In genomic region chr6:3751019-3751729, GRCh38 we compare ENCODE assay signal across 8 cellular contexts. TPM values are rescaled to one million over a fixed set of nuclear protein-coding genes. Genes with fewer than 3 reads are reported as not detected.
A peak's percentile ranks its signal among the peaks of the same experiment; 100 is the strongest.
DNase-seq lines count a peak whose midpoint lies in the region; ATAC-seq and TF ChIP-seq lines count a peak whose summit lies in the region.

PXDC1 (minus strand) TSS chr6:3751713; CDS start chr6:3751531, 182 bp downstream.

- H3K4me1 ChIP-seq in thymus (ENCODE audit: control insufficient read depth, insufficient read depth, low read length): peaks cover 3% of the 10 kb centered on the region

- peak within 1 kb of the TSS; percentile 58 for H3K4me3 ChIP-seq in thymus (ENCODE audit: low read length)

- H3K9me3 ChIP-seq in T-helper 17 cell (ENCODE audit: control insufficient read depth, low read length, poor library complexity, severe bottlenecking) (no peaks in the 10 kb centered on the region), thymus (ENCODE audit: control insufficient read depth) (no peaks in the 10 kb centered on the region)

- under 1% methylated on average over 94 of the region's 94 CpGs for WGBS in thymus

- peaks cover 64% of the 10 kb centered on the region for H3K27me3 ChIP-seq in thymus (ENCODE audit: control insufficient read depth, insufficient read depth)

- in situ Hi-C loops in GM13977 (cut with MboI; ENCODE audit: low pct_unique_long_range_greater_than_20kb, low sequenced_read_pairs, unreplicated experiment): no loop called here

- ATAC-seq in T-helper 17 cell (peak; percentile 51), GM21576 (IDR thresholded peaks at IDR 0.05; ENCODE audit: unreplicated experiment) (no peak)

- H3K27ac Mint-ChIP-seq in HFFc6: peak within 1 kb of the TSS; percentile 90
- peak within 1 kb of the TSS; percentile 29 for H3K27ac Mint-ChIP-seq in T-helper 17 cell
- peak within 1 kb of the TSS; percentile 91 for H3K27ac Mint-ChIP-seq in mesothelial cell of epicardium

- H3K9me3 Mint-ChIP-seq in HFFc6 (no peaks in the 10 kb centered on the region), mesothelial cell of epicardium (no peaks in the 10 kb centered on the region)

- TF ChIP-seq CTCF in GM13977 (IDR thresholded peaks at IDR 0.05; ENCODE audit: extremely low read depth, insufficient read depth, missing control alignments) (no peak), HFFc6 (IDR thresholded peaks at IDR 0.05) (no peak), mesothelial cell of epicardium (IDR thresholded peaks at IDR 0.05; ENCODE audit: unreplicated experiment) (no peak)

- H3K27me3 Mint-ChIP-seq in HFFc6 (ENCODE audit: insufficient read depth) (peaks cover 7% of the 10 kb centered on the region), T-helper 17 cell (peaks cover 8% of the 10 kb centered on the region), mesothelial cell of epicardium (ENCODE audit: low read depth) (no peaks in the 10 kb centered on the region)

- peak within 1 kb of the TSS; percentile 96 for H3K4me3 Mint-ChIP-seq in HFFc6
- H3K4me3 Mint-ChIP-seq in T-helper 17 cell: peak within 1 kb of the TSS; percentile 87
- H3K4me3 Mint-ChIP-seq in mesothelial cell of epicardium: peak within 1 kb of the TSS; percentile 70

- H3K27ac ChIP-seq in thymus (ENCODE audit: low read depth): peak within 1 kb of the TSS; percentile 72

- H3K36me3 Mint-ChIP-seq in HFFc6 (ENCODE audit: low read depth) (peaks cover 20% of the 10 kb centered on the region), T-helper 17 cell (ENCODE audit: low read depth) (no peaks in the 10 kb centered on the region), mesothelial cell of epicardium (no peaks in the 10 kb centered on the region)

- H3K4me1 Mint-ChIP-seq in HFFc6 (ENCODE audit: low read depth) (peaks cover 62% of the 10 kb centered on the region), T-helper 17 cell (peaks cover 20% of the 10 kb centered on the region), mesothelial cell of epicardium (peaks cover 48% of the 10 kb centered on the region)

- no peaks in the 10 kb centered on the region for H3K36me3 ChIP-seq in thymus (ENCODE audit: control insufficient read depth, insufficient read depth)

- DNase-seq in GM13977 (ENCODE audit: low spot score) (peak; percentile 52), HFFc6 (no peak), T-helper 17 cell (no peak), ecto neural progenitor cell (ENCODE audit: low spot score) (peak; percentile 68), mesothelial cell of epicardium (ENCODE audit: low spot score in 2 of 2, unreplicated experiment in 2 of 2) (peak in 1 of 2 experiments; percentile 61), GM19240 (ENCODE audit: insufficient read length, low spot score) (no peak)

RNA-seq across cellular contexts. Expression of gene PXDC1, which starts in this region (rescaled TPM):
- total RNA-seq in HFFc6 (2021; fragmentation: NEBNext Ultra II Directional; extraction: Animal tissue kit (Norgen Biotek cat#: 25700)): 10 to 100 TPM; 63.1 to 97.5 (median 72.8) TPM
- total RNA-seq in T-helper 17 cell (1 to 10 TPM in 1 of 2 donors, under 1 TPM in 1; 0.72 to 3.6 TPM), mesothelial cell of epicardium (33.1 to 34.5 TPM (median 33.8 TPM) in 3 replicates)
- 21.4 TPM for polyA plus RNA-seq in thymus

Comparison
In these comparisons a context has a peak if more than half of its experiments do, and no peak if none do; other contexts are left out.
1. DNase-seq: peak in GM13977 (single experiment) and ecto neural progenitor cell (single experiment); none in HFFc6 (single experiment), T-helper 17 cell (0 of 3) and GM19240 (single experiment).
2. H3K27ac Mint-ChIP-seq: peak in every context shown above with its lines; median percentile 91 in mesothelial cell of epicardium; 90 in HFFc6; 29 in T-helper 17 cell.
3. Peak in every context shown above with its lines, with median percentiles within 50 percentile points of each other: H3K4me3 Mint-ChIP-seq.